11 cellular contexts compared by ENCODE assay signal in genomic region chrX:68238568-68238967, GRCh38.
DNase-seq lines count a peak whose midpoint lies in the region; ATAC-seq and TF ChIP-seq lines count a peak whose summit lies in the region.
"Had no signal": no experiment of that assay in that cellular context is flagged by ENCODE, and none has a peak within 500 bp of the region (broad histone marks: within the 10 kb centered on the region; RNA-seq: fewer than 3 reads in every experiment).

No MANE protein-coding gene starts in this region.

- no peak overlapping the region for H2AFZ ChIP-seq in OCI-LY7 (ENCODE audit: low read length)

- POLR2A ChIA-PET in GM10248 (lab: Yijun Ruan, JAX) (no interaction called here), OCI-LY7 (lab: Charles Lee) (no interaction called here)

- no peak for TF ChIP-seq EP300 in stomach (IDR thresholded peaks at IDR 0.05)

- intact Hi-C loops in OCI-LY7 (cut with micrococcal nuclease; ENCODE audit: unreplicated experiment) (no loop called here), stomach (cut with DNase I; ENCODE audit: low total_unique reads) (no loop called here), dorsolateral prefrontal cortex (cut with DNase I) (no loop called here)

- CTCF ChIA-PET in GM10248 (lab: Yijun Ruan, JAX) (no interaction called here), OCI-LY7 (lab: Charles Lee; ENCODE audit: unreplicated experiment) (no interaction called here)

- TF ChIP-seq POLR2A in stomach (IDR thresholded peaks at IDR 0.05), result no peak

- H3K27me3 ChIP-seq in stomach, result no peaks in the 10 kb centered on the region
- peaks cover 0 to 31% (median 4%) of the 10 kb centered on the region in 45 donors for H3K27me3 ChIP-seq in dorsolateral prefrontal cortex
- H3K27me3 ChIP-seq: adrenal gland had no signal

- no peaks in the 10 kb centered on the region for H3K36me3 ChIP-seq in OCI-LY7 (ENCODE audit: insufficient read depth, low read length)
- no peaks in the 10 kb centered on the region for H3K36me3 ChIP-seq in stomach
- H3K36me3 ChIP-seq: adrenal gland had no signal

- H3K4me1 ChIP-seq in OCI-LY7 (ENCODE audit: insufficient read depth, low read length, poor library complexity, severe bottlenecking) (no peaks in the 10 kb centered on the region), stomach (no peaks in the 10 kb centered on the region)
- H3K4me1 ChIP-seq: adrenal gland had no signal

- DNase-seq in ACHN (peak; percentile 26), GM10248 (ENCODE audit: extremely low spot score) (no peak), OCI-LY7 (ENCODE audit: low spot score) (no peak), fibroblast of pulmonary artery (ENCODE audit: low read depth) (no peak), stomach (no peak), omental fat pad (ENCODE audit: low spot score) (no peak), dorsolateral prefrontal cortex (no peak), retina (no peak)
- DNase-seq: hypothalamus, NCI-H1105 had no signal

- in situ Hi-C loops in ACHN (cut with HindIII; ENCODE audit: low pct_ligation_motif_present, low pct_unique_long_range_greater_than_20kb, low sequenced_read_pairs), result no loop called here

- no peak overlapping the region for H3K27ac ChIP-seq in OCI-LY7 (ENCODE audit: low read depth, low read length, poor library complexity, severe bottlenecking)
- H3K27ac ChIP-seq in stomach, result no peak overlapping the region
- no peak overlapping the region for H3K27ac ChIP-seq in dorsolateral prefrontal cortex
- H3K27ac ChIP-seq: adrenal gland had no signal

- no peak overlapping the region for H3K4me3 ChIP-seq in OCI-LY7 (ENCODE audit: low read depth, low read length, poor library complexity, severe bottlenecking)
- H3K4me3 ChIP-seq in fibroblast of pulmonary artery (replicated peaks; ENCODE audit: low read depth, low read length), result no peak overlapping the region
- H3K4me3 ChIP-seq in stomach, result no peak overlapping the region
- no peak overlapping the region for H3K4me3 ChIP-seq in dorsolateral prefrontal cortex
- H3K4me3 ChIP-seq: adrenal gland had no signal

- H3K4me2 ChIP-seq in OCI-LY7 (ENCODE audit: low read length), result no peak overlapping the region

- no peaks in the 10 kb centered on the region for H3K9me2 ChIP-seq in OCI-LY7 (ENCODE audit: insufficient read depth, low read length)

- TF ChIP-seq CTCF in GM10248 (IDR thresholded peaks at IDR 0.05; ENCODE audit: control extremely low read depth, extremely low read depth, low read depth, missing control alignments) (peak; percentile 10), OCI-LY7 (conservative IDR thresholded peaks at IDR 0.05; ENCODE audit: low read length) (peak; percentile 57), fibroblast of pulmonary artery (IDR thresholded peaks at IDR 0.05; ENCODE audit: low read length, missing control alignments) (peak; percentile 39), stomach (IDR thresholded peaks at IDR 0.05) (peak in 1 of 7 experiments; percentile 19), omental fat pad (IDR thresholded peaks at IDR 0.05) (no peak), dorsolateral prefrontal cortex (IDR thresholded peaks at IDR 0.05 in 54 of 56, conservative IDR thresholded peaks at IDR 0.05 in 2 of 56; ENCODE audit: low read depth in 1 of 56, partially characterized antibody in 56 of 56) (peak in 20 of 56 donors; percentile 11 to 33 (median 22))

- no peaks in the 10 kb centered on the region for H3K9me3 ChIP-seq in OCI-LY7 (ENCODE audit: low read length)
- H3K9me3 ChIP-seq in stomach, result no peaks in the 10 kb centered on the region
- H3K9me3 ChIP-seq: adrenal gland had no signal

- no peaks in the 10 kb centered on the region for H3K79me2 ChIP-seq in OCI-LY7 (ENCODE audit: insufficient read depth, low read depth, low read length)

- WGBS in stomach, 5 donors, result 54 to 93% (median 85%) methylated on average over 7 of the region's 7 CpGs

- H4K20me1 ChIP-seq in OCI-LY7 (ENCODE audit: insufficient read depth, low read length), result no peaks in the 10 kb centered on the region

- BruUV-seq in OCI-LY7 (replicated peaks; lab: Mats Ljungman, UMichigan), result no TSS peak

- ATAC-seq in omental fat pad (ENCODE audit: low FRiP score), result no peak

Comparison
In these comparisons a context has a peak if more than half of its experiments do, and no peak if none do; other contexts are left out.
1. CTCF ChIP-seq: peak in GM10248 (single experiment), OCI-LY7 (single experiment) and fibroblast of pulmonary artery (single experiment); none in omental fat pad (0 of 3).